37 cellular contexts compared by ENCODE assay signal in the genomic region with DNA sequence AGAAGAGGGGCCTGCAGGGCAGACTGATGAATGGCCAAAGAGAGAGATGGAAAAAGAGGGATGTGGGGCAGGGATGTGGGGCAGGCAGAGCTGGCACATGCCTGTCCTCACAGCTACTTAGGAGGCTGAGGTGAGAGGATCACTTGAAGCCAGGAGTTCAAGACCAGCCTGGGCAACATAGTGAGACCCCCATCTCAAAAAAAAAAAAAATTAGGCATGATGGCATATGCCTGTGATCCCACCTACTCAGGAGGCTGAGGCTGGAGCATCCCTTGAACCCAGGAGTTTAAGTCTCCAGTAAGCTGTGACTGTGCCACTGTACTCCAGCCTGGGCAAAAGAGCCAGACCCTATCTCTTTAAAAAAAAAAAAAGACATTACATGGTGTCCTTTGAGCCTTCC.
"Had no signal": no experiment of that assay in that cellular context is flagged by ENCODE, and none has a peak within 500 bp of the region (broad histone marks: within the 10 kb centered on the region; RNA-seq: fewer than 3 reads in every experiment).

No MANE protein-coding gene starts in this region.

- H3K4me1 Mint-ChIP-seq: activated naive CD4-positive, alpha-beta T cell treated with anti-CD3 and anti-CD28 coated beads, Interleukin-2, amount 50 U/mL, for 24 hours; activated naive CD8-positive, alpha-beta T cell treated with anti-CD3 and anti-CD28 coated beads for 36 hours; activated naive CD8-positive, alpha-beta T cell treated with anti-CD3 and anti-CD28 coated beads, Interleukin-2, amount 50 U/mL, for 24 hours; activated T-helper 17 cell treated with anti-CD3 and anti-CD28 coated beads, Interleukin-2, amount 50 U/mL, for 72 hours; central memory CD8-positive, alpha-beta T cell had no signal

- H3K9me3 ChIP-seq: adrenal gland, ascending aorta, body of pancreas, breast epithelium had no signal

- H3K4me3 ChIP-seq: adrenal gland, ascending aorta, body of pancreas, breast epithelium, cardiac muscle cell had no signal

- H3K4me3 Mint-ChIP-seq: activated naive CD4-positive, alpha-beta T cell treated with anti-CD3 and anti-CD28 coated beads for 36 hours; activated naive CD4-positive, alpha-beta T cell treated with anti-CD3 and anti-CD28 coated beads, Interleukin-2, amount 10 ng/mL, durations not matched to agents 7 days and 5 days; activated naive CD4-positive, alpha-beta T cell treated with anti-CD3 and anti-CD28 coated beads, Interleukin-2, amount 50 U/mL, for 24 hours; activated naive CD8-positive, alpha-beta T cell; activated naive CD8-positive, alpha-beta T cell treated with anti-CD3 and anti-CD28 coated beads for 36 hours; activated naive CD8-positive, alpha-beta T cell treated with anti-CD3 and anti-CD28 coated beads, Interleukin-2, amount 10 ng/mL, durations not matched to agents 7 days and 5 days; activated naive CD8-positive, alpha-beta T cell treated with anti-CD3 and anti-CD28 coated beads, Interleukin-2, amount 50 U/mL, for 24 hours; activated T-cell treated with anti-CD3 and anti-CD28 coated beads, Interleukin-2, amount 50 U/mL, for 24 hours; activated T-cell treated with anti-CD3 and anti-CD28 coated beads, Interleukin-2, amount 50 U/mL, for 4 hours; activated T-cell treated with anti-CD3 and anti-CD28 coated beads, Interleukin-2, amount 50 U/mL, for 72 hours; activated T-helper 1 cell treated with anti-CD3 and anti-CD28 coated beads, Interleukin-12 subunit alpha, Interleukin-12 subunit beta, Interleukin-2, Interleukin-4 antibody, amounts not matched to agents 30 ng/mL and 10 ng/mL and 1 ng/mL, durations not matched to agents 14 hours and 24 hours and 36 hours; activated T-helper 17 cell treated with anti-CD3 and anti-CD28 coated beads, Interleukin-2, amount 50 U/mL, for 72 hours; brain; central memory CD8-positive, alpha-beta T cell had no signal

- H3K4me1 ChIP-seq: adrenal gland, ascending aorta, body of pancreas, breast epithelium had no signal

- H3K27ac ChIP-seq: adrenal gland, ascending aorta, body of pancreas, brain microvascular endothelial cell, breast epithelium, cardiac muscle cell had no signal

- H3K9me3 Mint-ChIP-seq: activated naive CD4-positive, alpha-beta T cell treated with anti-CD3 and anti-CD28 coated beads for 36 hours; activated naive CD4-positive, alpha-beta T cell treated with anti-CD3 and anti-CD28 coated beads, Interleukin-2, amount 10 ng/mL, durations not matched to agents 7 days and 5 days; activated naive CD4-positive, alpha-beta T cell treated with anti-CD3 and anti-CD28 coated beads, Interleukin-2, amount 50 U/mL, for 24 hours; activated naive CD4-positive, alpha-beta T cell treated with anti-CD3 and anti-CD28 coated beads, Interleukin-2, amount 50 U/mL, for 72 hours; activated naive CD8-positive, alpha-beta T cell treated with anti-CD3 and anti-CD28 coated beads for 36 hours; activated naive CD8-positive, alpha-beta T cell treated with anti-CD3 and anti-CD28 coated beads, Interleukin-2, amount 10 ng/mL, durations not matched to agents 7 days and 5 days; activated naive CD8-positive, alpha-beta T cell treated with anti-CD3 and anti-CD28 coated beads, Interleukin-2, amount 50 U/mL, for 24 hours; activated T-cell treated with anti-CD3 and anti-CD28 coated beads, Interleukin-2, amount 50 U/mL, for 24 hours; activated T-cell treated with anti-CD3 and anti-CD28 coated beads, Interleukin-2, amount 50 U/mL, for 4 hours; activated T-cell treated with anti-CD3 and anti-CD28 coated beads, Interleukin-2, amount 50 U/mL, for 72 hours; activated T-helper 1 cell treated with anti-CD3 and anti-CD28 coated beads, Interleukin-12 subunit alpha, Interleukin-12 subunit beta, Interleukin-2, Interleukin-4 antibody, amounts not matched to agents 30 ng/mL and 10 ng/mL and 1 ng/mL, durations not matched to agents 14 hours and 24 hours and 36 hours; activated T-helper 17 cell treated with anti-CD3 and anti-CD28 coated beads, Interleukin-2, amount 50 U/mL, for 72 hours; activated T-helper 2 cell treated with anti-CD3 and anti-CD28 coated beads, Interferon-gamma antibody, Interleukin-2, Interleukin-4, amounts not matched to agents 10 μg/mL and 5 μg/mL and 100 μg/mL, durations not matched to agents 14 hours and 24 hours and 36 hours; brain; central memory CD8-positive, alpha-beta T cell had no signal

- H3K27me3 Mint-ChIP-seq: activated naive CD4-positive, alpha-beta T cell treated with anti-CD3 and anti-CD28 coated beads, Interleukin-2, amount 10 ng/mL, durations not matched to agents 7 days and 5 days; activated naive CD4-positive, alpha-beta T cell treated with anti-CD3 and anti-CD28 coated beads, Interleukin-2, amount 50 U/mL, for 24 hours; activated naive CD8-positive, alpha-beta T cell; activated naive CD8-positive, alpha-beta T cell treated with anti-CD3 and anti-CD28 coated beads for 36 hours; activated naive CD8-positive, alpha-beta T cell treated with anti-CD3 and anti-CD28 coated beads, Interleukin-2, amount 10 ng/mL, durations not matched to agents 7 days and 5 days; activated naive CD8-positive, alpha-beta T cell treated with anti-CD3 and anti-CD28 coated beads, Interleukin-2, amount 50 U/mL, for 24 hours; activated T-cell treated with anti-CD3 and anti-CD28 coated beads, Interleukin-2, amount 50 U/mL, for 24 hours; activated T-helper 17 cell treated with anti-CD3 and anti-CD28 coated beads, Interleukin-2, amount 50 U/mL, for 72 hours; brain; central memory CD8-positive, alpha-beta T cell had no signal

- H3K27me3 ChIP-seq: adrenal gland, ascending aorta, body of pancreas, brain microvascular endothelial cell, breast epithelium, cardiac muscle cell had no signal

- H3K36me3 ChIP-seq: breast epithelium had no signal

- H3K36me3 Mint-ChIP-seq: activated naive CD4-positive, alpha-beta T cell treated with anti-CD3 and anti-CD28 coated beads, Interleukin-2, amount 50 U/mL, for 72 hours had no signal

- H3K27ac Mint-ChIP-seq: activated naive CD4-positive, alpha-beta T cell treated with anti-CD3 and anti-CD28 coated beads for 36 hours; activated naive CD4-positive, alpha-beta T cell treated with anti-CD3 and anti-CD28 coated beads, Interleukin-2, amount 10 ng/mL, durations not matched to agents 7 days and 5 days; activated naive CD4-positive, alpha-beta T cell treated with anti-CD3 and anti-CD28 coated beads, Interleukin-2, amount 50 U/mL, for 24 hours; activated naive CD4-positive, alpha-beta T cell treated with anti-CD3 and anti-CD28 coated beads, Interleukin-2, amount 50 U/mL, for 72 hours; activated naive CD8-positive, alpha-beta T cell; activated naive CD8-positive, alpha-beta T cell treated with anti-CD3 and anti-CD28 coated beads for 36 hours; activated naive CD8-positive, alpha-beta T cell treated with anti-CD3 and anti-CD28 coated beads, Interleukin-2, amount 10 ng/mL, durations not matched to agents 7 days and 5 days; activated naive CD8-positive, alpha-beta T cell treated with anti-CD3 and anti-CD28 coated beads, Interleukin-2, amount 50 U/mL, for 24 hours; activated T-cell treated with anti-CD3 and anti-CD28 coated beads, Interleukin-2, amount 50 U/mL, for 24 hours; activated T-cell treated with anti-CD3 and anti-CD28 coated beads, Interleukin-2, amount 50 U/mL, for 72 hours; activated T-helper 1 cell treated with anti-CD3 and anti-CD28 coated beads, Interleukin-12 subunit alpha, Interleukin-12 subunit beta, Interleukin-2, Interleukin-4 antibody, amounts not matched to agents 30 ng/mL and 10 ng/mL and 1 ng/mL, durations not matched to agents 14 hours and 24 hours and 36 hours; activated T-helper 17 cell treated with anti-CD3 and anti-CD28 coated beads, Interleukin-2, amount 50 U/mL, for 72 hours; activated T-helper 2 cell treated with anti-CD3 and anti-CD28 coated beads, Interferon-gamma antibody, Interleukin-2, Interleukin-4, amounts not matched to agents 10 μg/mL and 5 μg/mL and 100 μg/mL, durations not matched to agents 14 hours and 24 hours and 36 hours; brain had no signal

- ATAC-seq: activated naive CD4-positive, alpha-beta T cell treated with anti-CD3 and anti-CD28 coated beads, Interleukin-2, amount 50 U/mL, for 72 hours; activated naive CD8-positive, alpha-beta T cell treated with anti-CD3 and anti-CD28 coated beads, Interleukin-2, amount 50 U/mL, for 24 hours; activated T-cell treated with anti-CD3 and anti-CD28 coated beads, Interleukin-2, amount 50 U/mL, for 4 hours; activated T-cell treated with anti-CD3 and anti-CD28 coated beads, Interleukin-2, amount 50 U/mL, for 72 hours; activated T-helper 17 cell treated with anti-CD3 and anti-CD28 coated beads, Interleukin-2, amount 50 U/mL, for 72 hours; body of pancreas had no signal

- DNase-seq: activated effector memory CD4-positive, alpha-beta T cell treated with anti-CD3 and anti-CD28 coated beads, Interleukin-2, amount 50 U/mL, for 16 hours; activated effector memory CD4-positive, alpha-beta T cell treated with Interleukin-2 at 50 U/mL for 16 hours; activated gamma-delta T cell; activated gamma-delta T cell treated with Interleukin-2 at 50 U/mL for 16 hours; activated naive CD4-positive, alpha-beta T cell; activated naive CD4-positive, alpha-beta T cell treated with anti-CD3 and anti-CD28 coated beads for 36 hours; activated naive CD4-positive, alpha-beta T cell treated with anti-CD3 and anti-CD28 coated beads, Interleukin-2, amount 10 ng/mL, durations not matched to agents 7 days and 5 days; activated naive CD4-positive, alpha-beta T cell treated with anti-CD3 and anti-CD28 coated beads, Interleukin-2, amount 50 U/mL, for 16 hours; activated naive CD4-positive, alpha-beta T cell treated with Interleukin-2 at 50 U/mL for 16 hours; activated naive CD8-positive, alpha-beta T cell treated with anti-CD3 and anti-CD28 coated beads for 36 hours; activated naive CD8-positive, alpha-beta T cell treated with anti-CD3 and anti-CD28 coated beads, Interleukin-2, amount 10 ng/mL, durations not matched to agents 7 days and 5 days; activated naive CD8-positive, alpha-beta T cell treated with anti-CD3 and anti-CD28 coated beads, Interleukin-2, amount 50 U/mL, for 24 hours; activated T-cell treated with anti-CD3 and anti-CD28 coated beads, Interleukin-2, amount 50 U/mL, for 24 hours; activated T-cell treated with anti-CD3 and anti-CD28 coated beads, Interleukin-2, amount 50 U/mL, for 4 hours; activated T-cell treated with anti-CD3 and anti-CD28 coated beads, Interleukin-2, amount 50 U/mL, for 48 hours; activated T-cell treated with anti-CD3 and anti-CD28 coated beads, Interleukin-2, amount 50 U/mL, for 72 hours; adrenal gland; amniotic stem cell; amygdala; anterior cingulate cortex; aorta; body of pancreas; brain microvascular endothelial cell; caudate nucleus; central memory CD4-positive, alpha-beta T cell; cerebellar nuclear complex had no signal
